Comparison of ENCODE assay signal across 8 cellular contexts in the genomic region with DNA sequence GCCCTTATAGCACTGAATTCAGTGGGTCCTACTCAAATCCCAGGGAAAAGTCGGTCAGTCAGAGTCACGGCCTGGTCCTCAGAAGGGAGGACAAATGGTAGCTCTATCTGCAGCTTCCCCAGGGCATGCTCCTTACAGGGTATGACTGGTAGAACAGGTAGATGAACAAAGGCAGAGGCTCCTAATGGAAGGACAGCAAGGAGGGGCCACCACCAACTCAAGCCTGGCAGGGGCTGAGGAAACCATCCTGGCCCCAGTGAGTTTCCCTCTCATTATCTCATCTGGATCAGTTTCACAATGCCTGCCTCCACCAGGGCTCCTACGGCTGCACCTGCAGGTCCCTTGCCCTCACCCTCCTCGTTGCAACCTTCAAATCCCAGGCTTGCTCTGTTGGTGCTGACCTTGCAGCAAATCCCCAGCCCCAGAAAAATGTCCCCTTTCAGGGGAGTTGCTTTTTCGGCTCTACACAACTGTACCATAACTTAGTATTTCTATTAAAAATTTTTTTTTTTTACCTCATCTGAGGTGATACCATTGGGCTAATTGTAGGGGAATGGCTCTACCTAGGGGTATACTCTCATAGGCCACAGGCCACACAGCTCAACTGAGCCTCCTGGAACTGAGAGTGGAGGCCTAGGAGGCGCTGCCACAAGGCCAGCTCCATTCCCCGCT. TPM values are rescaled to one million over a fixed set of nuclear protein-coding genes. Genes with fewer than 3 reads are reported as not detected.
DNase-seq lines count a peak whose midpoint lies in the region; ATAC-seq lines count a peak whose summit lies in the region.

No MANE protein-coding gene starts in this region.

- peak overlapping the region; percentile 99 for H3K4me3 Mint-ChIP-seq in T-helper 2 cell treated with Interferon-gamma antibody and Interleukin-4, amounts not matched to agents 5 μg/mL and 100 μg/mL, for 36 hours
- H3K4me3 Mint-ChIP-seq in memory B cell, result peak overlapping the region; percentile 46

- H3K27ac Mint-ChIP-seq in T-helper 2 cell treated with Interferon-gamma antibody and Interleukin-4, amounts not matched to agents 5 μg/mL and 100 μg/mL, for 36 hours, result peak overlapping the region; percentile 99
- peak overlapping the region; percentile 98 for H3K27ac Mint-ChIP-seq in memory B cell

- peaks cover 80% of the 10 kb centered on the region for H3K36me3 Mint-ChIP-seq in T-helper 2 cell treated with Interferon-gamma antibody and Interleukin-4, amounts not matched to agents 5 μg/mL and 100 μg/mL, for 36 hours (ENCODE audit: low read depth)
- peaks cover 31% of the 10 kb centered on the region for H3K36me3 Mint-ChIP-seq in memory B cell

- H3K27me3 Mint-ChIP-seq in T-helper 2 cell treated with Interferon-gamma antibody and Interleukin-4, amounts not matched to agents 5 μg/mL and 100 μg/mL, for 36 hours (ENCODE audit: low read depth), result no peaks in the 10 kb centered on the region
- H3K27me3 Mint-ChIP-seq in memory B cell, result no peaks in the 10 kb centered on the region

- intact Hi-C loops in sciatic nerve (cut with DNase I), result no loop called here

- peak; percentile 0 for ATAC-seq in GM21717 (IDR thresholded peaks at IDR 0.05; ENCODE audit: unreplicated experiment)
- no peak for ATAC-seq in memory B cell (ENCODE audit: low read depth)
- ATAC-seq in sciatic nerve, result no peak
- no peak for ATAC-seq in HG03432 (IDR thresholded peaks at IDR 0.05; ENCODE audit: unreplicated experiment)
- no peak for ATAC-seq in HG03108 (IDR thresholded peaks at IDR 0.05; ENCODE audit: unreplicated experiment)
- ATAC-seq in GM18870 (IDR thresholded peaks at IDR 0.05; ENCODE audit: unreplicated experiment), result no peak

- no peaks in the 10 kb centered on the region for H3K9me3 Mint-ChIP-seq in T-helper 2 cell treated with Interferon-gamma antibody and Interleukin-4, amounts not matched to agents 5 μg/mL and 100 μg/mL, for 36 hours
- H3K9me3 Mint-ChIP-seq in memory B cell, result no peaks in the 10 kb centered on the region

- peaks cover 62% of the 10 kb centered on the region for H3K4me1 Mint-ChIP-seq in T-helper 2 cell treated with Interferon-gamma antibody and Interleukin-4, amounts not matched to agents 5 μg/mL and 100 μg/mL, for 36 hours (ENCODE audit: low read depth)
- H3K4me1 Mint-ChIP-seq in memory B cell, result peaks cover 64% of the 10 kb centered on the region

- peak; percentile 34 for DNase-seq in D341Med (ENCODE audit: low spot score)
- peak; percentile 51 for DNase-seq in T-helper 2 cell treated with Interferon-gamma antibody and Interleukin-4, amounts not matched to agents 5 μg/mL and 100 μg/mL, for 36 hours (ENCODE audit: low spot score)
- no peak for DNase-seq in memory B cell (ENCODE audit: low spot score in 2 of 2)
- no peak for DNase-seq in sciatic nerve (ENCODE audit: low spot score)

RNA-seq across cellular contexts. Expression of a gene that starts 2.4 kb away (rescaled TPM):
- total RNA-seq in sciatic nerve, result 8.8 TPM

RNA-seq across cellular contexts. Expression of a gene that starts 18.8 kb away (rescaled TPM):
- total RNA-seq in sciatic nerve, result 42.9 TPM

Comparison
In these comparisons a context has a peak if more than half of its experiments do, and no peak if none do; other contexts are left out.
1. DNase-seq: peak in D341Med (single experiment) and T-helper 2 cell treated with Interferon-gamma antibody and Interleukin-4, amounts not matched to agents 5 μg/mL and 100 μg/mL, for 36 hours (single experiment); none in memory B cell (0 of 2) and sciatic nerve (single experiment).